ENCODE assay signal across 8 cellular contexts in genomic region chr5:150487199-150488061, GRCh38. TPM values are rescaled to one million over a fixed set of nuclear protein-coding genes. Genes with fewer than 3 reads are reported as not detected.
DNase-seq lines count a peak whose midpoint lies in the region; ATAC-seq and TF ChIP-seq lines count a peak whose summit lies in the region.

No MANE protein-coding gene starts in this region.

- intact Hi-C loops in activated naive CD4-positive, alpha-beta T cell treated with anti-CD3 and anti-CD28 coated beads for 36 hours (cut with micrococcal nuclease): no loop called here

- peak overlapping the region; percentile 57 for H3K4me3 Mint-ChIP-seq in activated naive CD4-positive, alpha-beta T cell treated with anti-CD3 and anti-CD28 coated beads for 36 hours

- H3K4me1 ChIP-seq in iPS-20b (ENCODE audit: insufficient read depth, low read length): peaks cover 66% of the 10 kb centered on the region
- peaks cover 56 to 60% (median 57%) of the 10 kb centered on the region in 3 donors for H3K4me1 ChIP-seq in skeletal muscle tissue (ENCODE audit: control insufficient read depth in 3 of 3, insufficient read depth in 3 of 3, low read length in 3 of 3)

- no peak for ATAC-seq in HG02678 (IDR thresholded peaks at IDR 0.05; ENCODE audit: unreplicated experiment)

- peak overlapping the region; percentile 76 for H3K4me3 ChIP-seq in astrocyte of the spinal cord (ENCODE audit: low read depth, low read length)
- peak overlapping the region; percentile 85 for H3K4me3 ChIP-seq in iPS-20b (ENCODE audit: low read length)
- H3K4me3 ChIP-seq in skeletal muscle tissue (ENCODE audit: low read length in 3 of 3): peak overlapping the region; percentile 72 to 82 (median 77)

- H3K27ac ChIP-seq in iPS-20b (ENCODE audit: low read length) (peak overlapping the region; percentile 25), skeletal muscle tissue (ENCODE audit: low read depth, low read length) (peak overlapping the region; percentile 86)

- H3K27ac Mint-ChIP-seq in activated naive CD4-positive, alpha-beta T cell treated with anti-CD3 and anti-CD28 coated beads for 36 hours: no peak overlapping the region

- in situ Hi-C loops in astrocyte of the spinal cord (cut with HindIII; ENCODE audit: low sequenced_read_pairs): no loop called here

- TF ChIP-seq CTCF in astrocyte of the spinal cord (IDR thresholded peaks at IDR 0.05; ENCODE audit: low read depth, low read length): peak; percentile 20

- DNase-seq in activated naive CD4-positive, alpha-beta T cell treated with anti-CD3 and anti-CD28 coated beads for 36 hours: no peak
- DNase-seq in activated naive CD4-positive, alpha-beta T cell treated with Interleukin-2 at 50 U/mL for 16 hours: no peak
- DNase-seq in NCI-H524 (lab: John Stamatoyannopoulos, UW) (peak; percentile 46 to 79), astrocyte of the spinal cord (ENCODE audit: low read depth, low spot score) (no peak), AG08395 (ENCODE audit: low spot score) (no peak)

- no peaks in the 10 kb centered on the region for H3K36me3 Mint-ChIP-seq in activated naive CD4-positive, alpha-beta T cell treated with anti-CD3 and anti-CD28 coated beads for 36 hours (ENCODE audit: low read depth)

- H3K9me3 ChIP-seq in iPS-20b (ENCODE audit: insufficient read depth, low read depth, low read length) (no peaks in the 10 kb centered on the region), skeletal muscle tissue (ENCODE audit: control insufficient read depth in 3 of 3, low read length in 3 of 3) (no peaks in the 10 kb centered on the region)

- H3K4me1 Mint-ChIP-seq in activated naive CD4-positive, alpha-beta T cell treated with anti-CD3 and anti-CD28 coated beads for 36 hours (ENCODE audit: low read depth): peaks cover 7% of the 10 kb centered on the region

- peaks cover 3% of the 10 kb centered on the region for H3K27me3 Mint-ChIP-seq in activated naive CD4-positive, alpha-beta T cell treated with anti-CD3 and anti-CD28 coated beads for 36 hours (ENCODE audit: low read depth)

- no peaks in the 10 kb centered on the region for H3K9me3 Mint-ChIP-seq in activated naive CD4-positive, alpha-beta T cell treated with anti-CD3 and anti-CD28 coated beads for 36 hours

- peak overlapping the region; percentile 82 for H3K9ac ChIP-seq in iPS-20b (ENCODE audit: low read depth, low read length)
- peak overlapping the region; percentile 85 to 93 (median 89) for H3K9ac ChIP-seq in skeletal muscle tissue (ENCODE audit: low read depth in 1 of 3, low read length in 3 of 3)

- CTCF ChIA-PET in activated naive CD4-positive, alpha-beta T cell treated with anti-CD3 and anti-CD28 coated beads for 36 hours (lab: Charles Lee): interaction anchor here (0.6 to 1.4 kb wide), 4 partner anchors 30 to 359 kb away, joined by 3 to 4 read pairs (median 3); no protein-coding TSS in a partner anchor

- H3K27me3 ChIP-seq in iPS-20b (ENCODE audit: insufficient read depth, low read length) (no peaks in the 10 kb centered on the region), skeletal muscle tissue (ENCODE audit: control insufficient read depth in 3 of 3, insufficient read depth in 3 of 3, low read length in 3 of 3) (no peaks in the 10 kb centered on the region)

- peaks cover 14% of the 10 kb centered on the region for H3K36me3 ChIP-seq in iPS-20b (ENCODE audit: insufficient read depth, low read depth, low read length)
- H3K36me3 ChIP-seq in skeletal muscle tissue (ENCODE audit: control insufficient read depth in 3 of 3, insufficient read depth in 3 of 3, low read length in 3 of 3): peaks cover 0 to 11% (median 3%) of the 10 kb centered on the region in 3 donors

RNA-seq across cellular contexts. Expression of gene NDST1, which starts 20.5 kb away (rescaled TPM):
- total RNA-seq in activated naive CD4-positive, alpha-beta T cell treated with anti-CD3 and anti-CD28 coated beads for 36 hours: 1 to 10 TPM; 2.4 to 3.3 TPM
- total RNA-seq in skeletal muscle tissue: 19.3 TPM

RNA-seq across cellular contexts. Expression of gene RPS14, which starts 37.9 kb away (rescaled TPM):
- total RNA-seq in activated naive CD4-positive, alpha-beta T cell treated with anti-CD3 and anti-CD28 coated beads for 36 hours: 1,000 to 10,000 TPM; 4,594 to 4,738 TPM
- total RNA-seq in skeletal muscle tissue: 6,829 TPM

Comparison
In these comparisons a context has a peak if more than half of its experiments do, and no peak if none do; other contexts are left out.
1. DNase-seq: peak in NCI-H524 (2 of 2); none in activated naive CD4-positive, alpha-beta T cell treated with anti-CD3 and anti-CD28 coated beads for 36 hours (single experiment), activated naive CD4-positive, alpha-beta T cell treated with Interleukin-2 at 50 U/mL for 16 hours (single experiment), astrocyte of the spinal cord (single experiment) and AG08395 (single experiment).
2. Peak in every context shown above with its lines, with median percentiles within 50 percentile points of each other: H3K4me3 ChIP-seq.